Comparison of ENCODE assay signal across 8 cellular contexts in the genomic region with DNA sequence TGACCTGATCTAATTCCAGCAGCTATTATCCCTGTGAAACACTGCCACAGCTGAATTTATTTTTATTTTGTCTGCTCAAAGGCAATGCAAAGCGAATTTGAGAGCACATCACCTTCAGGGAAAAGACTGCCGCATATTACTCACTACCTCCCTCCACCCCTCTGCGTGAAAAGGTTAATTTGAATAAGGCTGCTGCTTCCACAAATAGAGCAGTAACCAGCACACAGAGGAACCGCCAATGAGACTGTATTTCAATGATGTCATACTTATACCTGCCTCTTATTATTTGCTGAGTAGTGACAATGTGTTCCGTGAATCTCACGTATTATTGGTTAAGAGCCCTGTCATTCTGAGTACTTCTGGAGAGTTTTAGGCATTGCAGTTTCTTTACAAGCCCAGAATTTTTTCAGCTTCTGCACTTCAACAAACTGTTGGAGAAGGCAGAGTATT.
DNase-seq lines count a peak whose midpoint lies in the region; ATAC-seq and TF ChIP-seq lines count a peak whose summit lies in the region.

No MANE protein-coding gene starts in this region.

- peaks cover 55% of the 10 kb centered on the region for H3K4me1 Mint-ChIP-seq in activated CD4-positive, alpha-beta memory T cell treated with anti-CD3 and anti-CD28 coated beads for 36 hours (ENCODE audit: low read depth)
- peaks cover 50 to 54% of the 10 kb centered on the region in 2 donors for H3K4me1 Mint-ChIP-seq in natural killer cell

- H3K27ac ChIP-seq in esophagus muscularis mucosa (replicated peaks in 1 of 4) = peak overlapping the region; percentile 51 to 71 (median 66)

- no peaks in the 10 kb centered on the region for H3K9me3 Mint-ChIP-seq in activated CD4-positive, alpha-beta memory T cell treated with anti-CD3 and anti-CD28 coated beads for 36 hours
- H3K9me3 Mint-ChIP-seq in natural killer cell = no peaks in the 10 kb centered on the region

- POLR2A ChIA-PET in activated CD4-positive, alpha-beta memory T cell treated with anti-CD3 and anti-CD28 coated beads for 36 hours (lab: Charles Lee) = no interaction called here

- ATAC-seq in HG02870 (IDR thresholded peaks at IDR 0.05; ENCODE audit: unreplicated experiment) (peak; percentile 95), natural killer cell (peak; percentile 80 to 84 (median 80))

- H3K4me1 ChIP-seq in esophagus muscularis mucosa = peaks cover 19 to 47% (median 44%) of the 10 kb centered on the region in 4 donors

- CTCF ChIA-PET in activated CD4-positive, alpha-beta memory T cell treated with anti-CD3 and anti-CD28 coated beads for 36 hours (lab: Charles Lee) = interaction anchor here (5.9 kb wide), 1 partner anchor 455 kb away, joined by 58 read pairs; no protein-coding TSS in a partner anchor

- H3K27me3 ChIP-seq in esophagus muscularis mucosa = no peaks in the 10 kb centered on the region

- H3K4me3 ChIP-seq in esophagus muscularis mucosa = peak overlapping the region; percentile 14 to 39 (median 29)

- H3K36me3 ChIP-seq in esophagus muscularis mucosa = no peaks in the 10 kb centered on the region

- peak overlapping the region; percentile 27 for H3K4me3 Mint-ChIP-seq in activated CD4-positive, alpha-beta memory T cell treated with anti-CD3 and anti-CD28 coated beads for 36 hours
- H3K4me3 Mint-ChIP-seq in natural killer cell = peak overlapping the region; percentile 57

- no peaks in the 10 kb centered on the region for H3K36me3 Mint-ChIP-seq in activated CD4-positive, alpha-beta memory T cell treated with anti-CD3 and anti-CD28 coated beads for 36 hours
- H3K36me3 Mint-ChIP-seq in natural killer cell = no peaks in the 10 kb centered on the region

- no peak overlapping the region for H3K27ac Mint-ChIP-seq in activated CD4-positive, alpha-beta memory T cell treated with anti-CD3 and anti-CD28 coated beads for 36 hours
- H3K27ac Mint-ChIP-seq in natural killer cell = peak overlapping the region; percentile 70 to 93

- peak; percentile 35 for DNase-seq in stimulated activated CD4-positive, alpha-beta T cell treated with anti-CD3 and anti-CD28 coated beads, Interleukin-1b, Interleukin-23, amount 100 ng/mL, for 48 hours
- DNase-seq in stimulated activated CD4-positive, alpha-beta T cell treated with anti-CD3 and anti-CD28 coated beads, Interleukin-4, amount 100 ng/mL, for 1 hour = no peak
- peak; percentile 70 for DNase-seq in NCI-H2107 (lab: John Stamatoyannopoulos, UW)
- DNase-seq in activated CD4-positive, alpha-beta memory T cell treated with anti-CD3 and anti-CD28 coated beads for 36 hours = peak; percentile 35
- DNase-seq in esophagus muscularis mucosa (ENCODE audit: extremely low spot score) = no peak
- peak; percentile 16 for DNase-seq in natural killer cell
- no peak for DNase-seq in SW 1271 (lab: John Stamatoyannopoulos, UW)

- TF ChIP-seq CTCF in esophagus muscularis mucosa (IDR thresholded peaks at IDR 0.05) = no peak
- TF ChIP-seq CTCF in natural killer cell (IDR thresholded peaks at IDR 0.05) = no peak

- TF ChIP-seq POLR2A in esophagus muscularis mucosa (IDR thresholded peaks at IDR 0.05; ENCODE audit: low read depth) = no peak

- TF ChIP-seq EP300 in esophagus muscularis mucosa (IDR thresholded peaks at IDR 0.05) = no peak

- no peaks in the 10 kb centered on the region for H3K27me3 Mint-ChIP-seq in activated CD4-positive, alpha-beta memory T cell treated with anti-CD3 and anti-CD28 coated beads for 36 hours
- no peaks in the 10 kb centered on the region for H3K27me3 Mint-ChIP-seq in natural killer cell (ENCODE audit: low read depth in 2 of 2)

- 8% methylated on average over 6 of the region's 6 CpGs for WGBS in esophagus muscularis mucosa

- no peaks in the 10 kb centered on the region for H3K9me3 ChIP-seq in esophagus muscularis mucosa

- intact Hi-C loops in activated CD4-positive, alpha-beta memory T cell treated with anti-CD3 and anti-CD28 coated beads for 36 hours (cut with micrococcal nuclease) = no loop called here
- intact Hi-C loops in esophagus muscularis mucosa (cut with DNase I) (no loop called here), natural killer cell (cut with micrococcal nuclease) (no loop called here)

Comparison
In these comparisons a context has a peak if more than half of its experiments do, and no peak if none do; other contexts are left out.
1. DNase-seq: peak in stimulated activated CD4-positive, alpha-beta T cell treated with anti-CD3 and anti-CD28 coated beads, Interleukin-1b, Interleukin-23, amount 100 ng/mL, for 48 hours (single experiment), NCI-H2107 (single experiment), activated CD4-positive, alpha-beta memory T cell treated with anti-CD3 and anti-CD28 coated beads for 36 hours (single experiment) and natural killer cell (single experiment); none in stimulated activated CD4-positive, alpha-beta T cell treated with anti-CD3 and anti-CD28 coated beads, Interleukin-4, amount 100 ng/mL, for 1 hour (single experiment), esophagus muscularis mucosa (single experiment) and SW 1271 (0 of 2).